8 cellular contexts compared by ENCODE assay signal in the genomic region with DNA sequence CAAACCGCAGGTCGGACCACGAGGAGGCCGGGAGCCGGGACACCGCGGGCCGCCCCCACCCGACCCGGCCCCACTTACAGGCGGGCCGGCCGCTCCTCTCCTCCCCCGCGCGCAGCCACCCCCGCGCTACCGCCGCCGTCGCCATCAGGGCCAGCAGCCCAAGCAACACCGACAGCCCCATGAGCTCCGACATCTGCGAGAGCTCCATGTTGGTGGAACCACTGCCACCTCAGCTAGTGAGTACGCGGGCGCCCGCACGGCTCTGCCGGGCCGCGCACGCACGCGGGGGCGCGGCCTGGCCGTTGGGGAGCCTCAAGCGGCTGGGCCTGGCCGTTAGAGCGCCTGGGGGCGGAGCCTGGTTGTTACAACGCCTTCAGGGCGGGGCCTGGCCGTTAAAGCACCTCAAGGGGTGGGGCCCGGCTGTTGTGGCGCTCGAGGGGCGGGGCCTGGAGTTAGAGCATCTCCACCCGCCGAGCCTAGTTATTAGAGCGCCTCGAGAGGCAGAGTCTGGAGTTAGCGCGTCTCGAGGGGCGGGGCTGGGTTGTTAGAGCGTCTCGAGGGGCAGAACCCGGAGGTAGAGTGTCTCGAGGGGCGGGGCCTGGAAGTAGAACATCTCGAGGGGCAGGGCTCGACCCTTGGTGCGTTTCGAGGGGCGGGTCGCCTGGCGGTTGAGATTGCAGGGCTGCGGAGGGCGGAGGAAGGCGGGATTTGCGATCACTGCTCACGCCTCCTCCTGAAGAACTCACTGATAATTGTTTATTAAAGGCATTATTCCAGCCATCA. TPM values are rescaled to one million over a fixed set of nuclear protein-coding genes. Genes with fewer than 3 reads are reported as not detected.
DNase-seq lines count a peak whose midpoint lies in the region; ATAC-seq, FAIRE-seq and TF ChIP-seq lines count a peak whose summit lies in the region.

A gene with protein sequence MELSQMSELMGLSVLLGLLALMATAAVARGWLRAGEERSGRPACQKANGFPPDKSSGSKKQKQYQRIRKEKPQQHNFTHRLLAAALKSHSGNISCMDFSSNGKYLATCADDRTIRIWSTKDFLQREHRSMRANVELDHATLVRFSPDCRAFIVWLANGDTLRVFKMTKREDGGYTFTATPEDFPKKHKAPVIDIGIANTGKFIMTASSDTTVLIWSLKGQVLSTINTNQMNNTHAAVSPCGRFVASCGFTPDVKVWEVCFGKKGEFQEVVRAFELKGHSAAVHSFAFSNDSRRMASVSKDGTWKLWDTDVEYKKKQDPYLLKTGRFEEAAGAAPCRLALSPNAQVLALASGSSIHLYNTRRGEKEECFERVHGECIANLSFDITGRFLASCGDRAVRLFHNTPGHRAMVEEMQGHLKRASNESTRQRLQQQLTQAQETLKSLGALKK (minus strand): TSS at position 238 of the 783 bp plus-strand sequence. CDS start 30 bp downstream, at position 208.

- H3K4me3 ChIP-seq in adrenal gland: peak within 1 kb of the TSS in 3 of 4 donors; percentile 77 to 93 (median 82)
- H3K4me3 ChIP-seq in heart right ventricle: peak within 1 kb of the TSS; percentile 66 to 99 (median 88)
- peak within 1 kb of the TSS; percentile 93 for H3K4me3 ChIP-seq in upper lobe of right lung

- peak; percentile 98 for DNase-seq in GM12892 (ENCODE audit: insufficient read length)
- DNase-seq in NCI-H146 (lab: John Stamatoyannopoulos, UW): peak; percentile 99
- DNase-seq in T-helper 1 cell: peak; percentile 98 to 99 (median 99)
- DNase-seq in adrenal gland: peak; percentile 98 to 100 (median 99)
- peak; percentile 98 to 99 for DNase-seq in heart right ventricle
- peak; percentile 100 for DNase-seq in posterior vena cava (ENCODE audit: low spot score)
- peak; percentile 99 for DNase-seq in upper lobe of right lung

- WGBS in adrenal gland, 4 donors: 0 to 3% (median 1%) methylated on average over 6 to 75 of the region's 75 CpGs
- WGBS in heart right ventricle, 2 donors: 0 to 1% methylated on average over 53 to 70 of the region's 75 CpGs

- H3K4me1 ChIP-seq in adrenal gland (replicated peaks in 1 of 2) (peaks cover 8 to 21% of the 10 kb centered on the region in 2 donors), heart right ventricle (peaks cover 6 to 52% (median 21%) of the 10 kb centered on the region in 9 donors), upper lobe of right lung (peaks cover 20% of the 10 kb centered on the region)

- FAIRE-seq in GM12892 (lab: Jason Lieb, UNC): peak; percentile 90

- H3K27ac ChIP-seq in adrenal gland (peak within 1 kb of the TSS; percentile 60 to 90 (median 80)), heart right ventricle (peak within 1 kb of the TSS; percentile 58 to 95 (median 87)), upper lobe of right lung (peak within 1 kb of the TSS; percentile 88)

- intact Hi-C loops in adrenal gland (cut with DNase I): no loop called here
- intact Hi-C loops in heart right ventricle (cut with DNase I): loop anchor here in 2 of 10 donors (2.0 to 10.0 kb wide), 3 partner anchors 22 to 106 kb away; a partner anchor contains a TSS
- intact Hi-C loops in posterior vena cava (cut with DNase I): no loop called here
- intact Hi-C loops in upper lobe of right lung (cut with DNase I): no loop called here

- H3K36me3 ChIP-seq in adrenal gland (replicated peaks in 1 of 2): peaks cover 0 to 13% of the 10 kb centered on the region in 2 donors
- H3K36me3 ChIP-seq in heart right ventricle: peaks cover 0 to 32% (median 10%) of the 10 kb centered on the region in 9 donors
- peaks cover 21% of the 10 kb centered on the region for H3K36me3 ChIP-seq in upper lobe of right lung

- TF ChIP-seq CTCF in adrenal gland (IDR thresholded peaks at IDR 0.05) (peak in 2 of 6 experiments; percentile 12 to 28), heart right ventricle (IDR thresholded peaks at IDR 0.05) (peak in 5 of 9 donors; percentile 9 to 50 (median 45)), upper lobe of right lung (IDR thresholded peaks at IDR 0.05) (peak; percentile 21)

- peak; percentile 97 for TF ChIP-seq POLR2A in GM12892 (IDR thresholded peaks at IDR 0.05; ENCODE audit: low read depth, low read length)
- peak; percentile 67 to 93 for TF ChIP-seq POLR2A in adrenal gland (IDR thresholded peaks at IDR 0.05)

- H3K9me3 ChIP-seq in adrenal gland (replicated peaks in 1 of 3): no peaks in the 10 kb centered on the region
- no peaks in the 10 kb centered on the region for H3K9me3 ChIP-seq in heart right ventricle
- no peaks in the 10 kb centered on the region for H3K9me3 ChIP-seq in upper lobe of right lung

- H3K27me3 ChIP-seq in adrenal gland: no peaks in the 10 kb centered on the region
- no peaks in the 10 kb centered on the region for H3K27me3 ChIP-seq in heart right ventricle
- no peaks in the 10 kb centered on the region for H3K27me3 ChIP-seq in upper lobe of right lung

- ATAC-seq in HG02852 (IDR thresholded peaks at IDR 0.05; ENCODE audit: unreplicated experiment): peak; percentile 82
- ATAC-seq in heart right ventricle: peak; percentile 96 to 98 (median 98)
- ATAC-seq in upper lobe of right lung: peak; percentile 97

RNA-seq across cellular contexts. Expression of the gene that starts here (rescaled TPM):
- 12.6 TPM for polyA plus RNA-seq in GM12892 (2012; ENCODE audit: missing spikeins)
- total RNA-seq in adrenal gland: 100 to 1,000 TPM in 1 of 8 donors, 10 to 100 TPM in 7; 29.5 to 136 (median 55.2) TPM
- polyA plus RNA-seq in adrenal gland: 10 to 100 TPM; 14.2 to 47.5 (median 15.3) TPM
- total RNA-seq in heart right ventricle: 10 to 100 TPM in 7 of 10 donors, 1 to 10 TPM in 3; 7.7 to 20.6 (median 10.4) TPM
- polyA plus RNA-seq in heart right ventricle: 10 to 100 TPM in 1 of 2 donors, 1 to 10 TPM in 1; 6.9 to 22.1 TPM
- total RNA-seq in posterior vena cava: 10 to 100 TPM; 21.7 to 24.4 TPM
- 29.8 TPM for total RNA-seq in upper lobe of right lung

Comparison
In these comparisons a context has a peak if more than half of its experiments do, and no peak if none do; other contexts are left out.
1. Peak in every context shown above with its lines: DNase-seq, ATAC-seq, H3K4me3 ChIP-seq and H3K27ac ChIP-seq.